ENCODE assay signal across 26 cellular contexts in the genomic region with DNA sequence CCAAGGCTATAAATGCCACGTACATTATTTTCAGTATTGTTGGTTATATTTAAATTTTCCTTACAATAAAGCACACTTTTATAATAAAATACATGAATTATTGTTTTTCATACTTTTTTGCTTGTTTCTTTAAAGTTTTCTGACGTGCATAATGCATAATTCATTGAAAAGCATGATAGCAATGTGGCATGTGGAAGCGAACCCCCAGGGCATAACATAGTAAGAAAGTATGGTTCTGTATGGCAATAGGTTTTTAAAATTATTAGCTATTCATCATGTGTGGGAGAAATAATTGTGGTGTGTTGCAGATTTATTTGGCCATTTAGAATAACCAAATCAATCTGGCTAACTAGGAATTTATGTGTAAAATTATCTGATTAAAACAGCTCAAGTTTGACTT.
"Had no signal": no experiment of that assay in that cellular context is flagged by ENCODE, and none has a peak within 500 bp of the region (broad histone marks: within the 10 kb centered on the region; RNA-seq: fewer than 3 reads in every experiment).

No MANE protein-coding gene starts in this region.

- ATAC-seq: activated CD4-positive, alpha-beta T cell treated with anti-CD3 and anti-CD28 coated beads for 36 hours; activated CD8-positive, alpha-beta memory T cell treated with anti-CD3 and anti-CD28 coated beads, Interleukin-2, amount 10 ng/mL, durations not matched to agents 7 days and 5 days; activated CD8-positive, alpha-beta T cell treated with anti-CD3 and anti-CD28 coated beads, Interleukin-2, amount 10 ng/mL, durations not matched to agents 7 days and 5 days; activated naive CD8-positive, alpha-beta T cell treated with anti-CD3 and anti-CD28 coated beads, Interleukin-2, amount 50 U/mL, for 24 hours; esophagus mucosa; gastrocnemius medialis; heart right ventricle had no signal

- H3K9me3 ChIP-seq: adrenal gland, gastrocnemius medialis, heart right ventricle had no signal

- H3K4me1 ChIP-seq: adrenal gland, gastrocnemius medialis had no signal

- H3K4me3 ChIP-seq: adrenal gland, coronary artery, dorsolateral prefrontal cortex, gastrocnemius medialis, heart right ventricle had no signal

- H3K27me3 ChIP-seq: adrenal gland, dorsolateral prefrontal cortex, gastrocnemius medialis, heart right ventricle had no signal

- DNase-seq: activated CD4-positive, alpha-beta memory T cell treated with anti-CD3 and anti-CD28 coated beads for 36 hours; activated CD4-positive, alpha-beta T cell treated with anti-CD3 and anti-CD28 coated beads for 36 hours; activated CD4-positive, alpha-beta T cell treated with anti-CD3 and anti-CD28 coated beads, Interleukin-2, amount 10 ng/mL, durations not matched to agents 24 days and 14 days; activated CD4-positive, CD25-positive, alpha-beta regulatory T cell; activated CD4-positive, CD25-positive, alpha-beta regulatory T cell treated with anti-CD3 and anti-CD28 coated beads, Interleukin-2, amount 50 U/mL, for 72 hours; activated CD8-positive, alpha-beta memory T cell treated with anti-CD3 and anti-CD28 coated beads, Interleukin-2, amount 10 ng/mL, durations not matched to agents 7 days and 5 days; activated CD8-positive, alpha-beta memory T cell treated with anti-CD3 and anti-CD28 coated beads, Interleukin-2, amount 50 U/mL, for 4 hours; activated CD8-positive, alpha-beta T cell treated with anti-CD3 and anti-CD28 coated beads, Interleukin-2, amount 10 ng/mL, durations not matched to agents 7 days and 5 days; activated effector memory CD4-positive, alpha-beta T cell treated with anti-CD3 and anti-CD28 coated beads, Interleukin-2, amount 50 U/mL, for 16 hours; activated naive CD4-positive, alpha-beta T cell treated with anti-CD3 and anti-CD28 coated beads for 36 hours; activated naive CD8-positive, alpha-beta T cell treated with anti-CD3 and anti-CD28 coated beads for 36 hours; activated naive CD8-positive, alpha-beta T cell treated with anti-CD3 and anti-CD28 coated beads, Interleukin-2, amount 50 U/mL, for 24 hours; activated T-cell treated with anti-CD3 and anti-CD28 coated beads, Interleukin-2, amount 50 U/mL, for 1 hour; activated T-cell treated with anti-CD3 and anti-CD28 coated beads, Interleukin-2, amount 50 U/mL, for 48 hours; adrenal gland; amygdala; aorta; dorsolateral prefrontal cortex; effector memory CD4-positive, alpha-beta T cell; endodermal cell; foreskin fibroblast; gastrocnemius medialis; heart right ventricle; T-helper 2 cell had no signal

- H3K27ac ChIP-seq: adrenal gland, coronary artery, gastrocnemius medialis, heart right ventricle had no signal

- H3K36me3 ChIP-seq: adrenal gland, gastrocnemius medialis had no signal
